24 cellular contexts compared by ENCODE assay signal in genomic region chr1:112887599-112888303, GRCh38.
DNase-seq lines count a peak whose midpoint lies in the region; TF ChIP-seq lines count a peak whose summit lies in the region.
"Had no signal": no experiment of that assay in that cellular context is flagged by ENCODE, and none has a peak within 500 bp of the region (broad histone marks: within the 10 kb centered on the region; RNA-seq: fewer than 3 reads in every experiment).

No MANE protein-coding gene starts in this region.

- in situ Hi-C loops in Caki2 (cut with HindIII; ENCODE audit: low pct_unique_long_range_greater_than_20kb, low sequenced_read_pairs) = no loop called here

- H3K4me3 ChIP-seq in WERI-Rb-1 (ENCODE audit: low read depth, low read length) = no peak overlapping the region
- H3K4me3 ChIP-seq: adrenal gland, breast epithelium, SK-N-MC had no signal

- DNase-seq in Caki2 (ENCODE audit: low read depth) (peak; percentile 22), HT1080 (ENCODE audit: low read depth) (peak; percentile 44), WERI-Rb-1 (no peak), hepatic stellate cell (ENCODE audit: low spot score) (peak; percentile 48), T1000 (lab: John Stamatoyannopoulos, UW) (no peak), cerebellum (ENCODE audit: low spot score) (no peak), kidney glomerular epithelial cell (lab: John Stamatoyannopoulos, UW) (no peak), LoVo (ENCODE audit: low spot score) (no peak)
- DNase-seq: activated B cell treated with CpG ODN at 0.5 μM for 24 hours; activated CD4-positive, alpha-beta memory T cell treated with anti-CD3 and anti-CD28 coated beads, Interleukin-2, amount 10 ng/mL, durations not matched to agents 7 days and 5 days; activated gamma-delta T cell treated with Interleukin-2 at 50 U/mL for 16 hours; CD4-positive, alpha-beta memory T cell; dermis blood vessel endothelial cell; foreskin fibroblast; HFFc6; NCI-H1048; NCI-H1930; NCI-H345; stimulated activated CD4-positive, alpha-beta T cell treated with anti-CD3 and anti-CD28 coated beads, Interleukin-2, amount 100 ng/mL, for 48 hours; stimulated activated naive CD4-positive, alpha-beta T cell had no signal

- H3K27me3 ChIP-seq in WERI-Rb-1 (ENCODE audit: insufficient read depth, low read depth, severe bottlenecking) = no peaks in the 10 kb centered on the region
- H3K27me3 ChIP-seq: adrenal gland, breast epithelium had no signal

- no peaks in the 10 kb centered on the region for H3K36me3 ChIP-seq in WERI-Rb-1
- H3K36me3 ChIP-seq: adrenal gland, breast epithelium had no signal

- H3K27ac ChIP-seq in WERI-Rb-1 = peak overlapping the region; percentile 64; the same call in 1 of the 2 replicates
- H3K27ac ChIP-seq: adrenal gland, breast epithelium, KMS-11, SK-N-MC had no signal

- H3K9me3 ChIP-seq in WERI-Rb-1 (ENCODE audit: severe bottlenecking) = no peaks in the 10 kb centered on the region
- H3K9me3 ChIP-seq: adrenal gland, breast epithelium had no signal

- TF ChIP-seq CTCF in WERI-Rb-1 (IDR thresholded peaks at IDR 0.05; ENCODE audit: low read depth, low read length) = no peak

Comparison
In these comparisons a context has a peak if more than half of its experiments do, and no peak if none do; other contexts are left out.
1. DNase-seq: peak in Caki2 (single experiment), HT1080 (single experiment) and hepatic stellate cell (single experiment); none in WERI-Rb-1 (single experiment), T1000 (single experiment), cerebellum (single experiment), kidney glomerular epithelial cell (single experiment) and LoVo (single experiment).